1 cellular context compared by ENCODE assay signal in genomic region chr19:3284759-3285646, GRCh38.
TF ChIP-seq lines count a peak whose summit lies in the region.

No MANE protein-coding gene starts in this region.

TF ChIP-seq in HepG2, 621 proteins besides CTCF, POLR2A, EP300 and RAD21 (continued from another document):
- no peak for TF ChIP-seq NFAT5 (CRISPR knock-in tag; IDR thresholded peaks at IDR 0.05)
- peak; percentile 45; the same call in 1 of the 2 replicates for TF ChIP-seq ZSCAN12 (CRISPR knock-in tag; IDR thresholded peaks at IDR 0.05)
- TF ChIP-seq PHF5A (CRISPR knock-in tag; IDR thresholded peaks at IDR 0.05; ENCODE audit: low read depth, unreplicated experiment), result no peak
- TF ChIP-seq ZNF34 (CRISPR knock-in tag; IDR thresholded peaks at IDR 0.05; ENCODE audit: borderline replicate concordance), result no peak
- no peak for TF ChIP-seq PBX2 (CRISPR knock-in tag; IDR thresholded peaks at IDR 0.05)
- no peak for TF ChIP-seq POGK (CRISPR knock-in tag; conservative IDR thresholded peaks at IDR 0.05)
- TF ChIP-seq ZNF329 (CRISPR knock-in tag; IDR thresholded peaks at IDR 0.05; ENCODE audit: low read depth), result no peak
- TF ChIP-seq ZNF75D (CRISPR knock-in tag; IDR thresholded peaks at IDR 0.05; ENCODE audit: borderline replicate concordance), result no peak
- no peak for TF ChIP-seq ZNF367 (CRISPR knock-in tag; IDR thresholded peaks at IDR 0.05; ENCODE audit: borderline replicate concordance)
- TF ChIP-seq KDM4B (CRISPR knock-in tag; IDR thresholded peaks at IDR 0.05), result no peak
- TF ChIP-seq ZNF281 (CRISPR knock-in tag; IDR thresholded peaks at IDR 0.05; ENCODE audit: borderline replicate concordance), result no peak
- TF ChIP-seq ETV6 (CRISPR knock-in tag; conservative IDR thresholded peaks at IDR 0.05), result no peak
